ENCODE assay signal across 13 cellular contexts in genomic region chr7:113010377-113010776, GRCh38.
"Had no signal": no experiment of that assay in that cellular context is flagged by ENCODE, and none has a peak within 500 bp of the region (broad histone marks: within the 10 kb centered on the region; RNA-seq: fewer than 3 reads in every experiment).

No MANE protein-coding gene starts in this region.

- DNase-seq: activated CD4-positive, alpha-beta T cell treated with anti-CD3 and anti-CD28 coated beads for 4 hours; activated CD4-positive, alpha-beta T cell treated with anti-CD3 and anti-CD28 coated beads, Interleukin-2, amount 50 U/mL, for 4 hours; activated naive CD4-positive, alpha-beta T cell; activated T-cell treated with anti-CD3 and anti-CD28 coated beads for 4 hours; activated T-cell treated with anti-CD3 and anti-CD28 coated beads, Interleukin-2, amount 50 U/mL, for 72 hours; endodermal cell; foreskin fibroblast; mammary epithelial cell; right lobe of liver; stimulated activated CD4-positive, alpha-beta T cell treated with anti-CD3 and anti-CD28 coated beads, Interleukin-2, amount 100 ng/mL, for 48 hours; stimulated activated naive CD4-positive, alpha-beta T cell treated with Interleukin-2 at 50 U/mL for 16 hours had no signal

- ATAC-seq: activated naive CD4-positive, alpha-beta T cell treated with anti-CD3 and anti-CD28 coated beads, Interleukin-2, amount 50 U/mL, for 72 hours; activated T-cell treated with anti-CD3 and anti-CD28 coated beads, Interleukin-2, amount 50 U/mL, for 72 hours; esophagus mucosa; right lobe of liver had no signal
